ENCODE assay signal across 24 cellular contexts in genomic region chr7:54253036-54253373, GRCh38.
"Had no signal": no experiment of that assay in that cellular context is flagged by ENCODE, and none has a peak within 500 bp of the region (broad histone marks: within the 10 kb centered on the region; RNA-seq: fewer than 3 reads in every experiment).

No MANE protein-coding gene starts in this region.

- ATAC-seq: left cardiac atrium; left lung; lower lobe of right lung; naive thymus-derived CD8-positive, alpha-beta T cell; pancreas; right cardiac atrium; stimulated activated effector memory CD8-positive, alpha-beta T cell treated with anti-CD3 and anti-CD28 coated beads, Interleukin-12 subunit alpha, Interleukin-12 subunit beta, amount 100 ng/mL, for 72 hours; upper lobe of right lung had no signal

- FAIRE-seq: pancreas, small intestine, urothelium cell line had no signal

- H3K9me3 ChIP-seq: lower lobe of right lung, pancreas, prostate gland, suprapubic skin, thoracic aorta, tibial artery, upper lobe of right lung had no signal

- H3K27ac ChIP-seq: left lung, lower lobe of right lung, pancreas, prostate gland, sigmoid colon, spleen, suprapubic skin, thoracic aorta, tibial artery, upper lobe of right lung had no signal

- H3K4me1 ChIP-seq: left lung, lower lobe of right lung, pancreas, prostate gland, spleen, suprapubic skin, tibial artery, upper lobe of right lung had no signal

- DNase-seq: kidney glomerular epithelial cell; left cardiac atrium; left lung; lower lobe of right lung; mesenchymal stem cell; naive thymus-derived CD8-positive, alpha-beta T cell; nucleus accumbens; pancreas; posterior cingulate gyrus; retina; right cardiac atrium; sigmoid colon; small intestine; spleen; stimulated activated CD4-positive, alpha-beta T cell treated with anti-CD3 and anti-CD28 coated beads, Interleukin-4, amount 100 ng/mL, for 24 hours; stimulated activated naive CD4-positive, alpha-beta T cell; tibial artery; trophoblast cell; upper lobe of right lung had no signal

- H3K4me3 ChIP-seq: left lung, lower lobe of right lung, pancreas, prostate gland, sigmoid colon, spleen, suprapubic skin, thoracic aorta, tibial artery, upper lobe of right lung had no signal

- H3K36me3 ChIP-seq: left lung, lower lobe of right lung, pancreas, prostate gland, sigmoid colon, spleen, suprapubic skin, thoracic aorta, tibial artery, upper lobe of right lung had no signal
